Comparison of ENCODE assay signal across 23 cellular contexts in the genomic region with DNA sequence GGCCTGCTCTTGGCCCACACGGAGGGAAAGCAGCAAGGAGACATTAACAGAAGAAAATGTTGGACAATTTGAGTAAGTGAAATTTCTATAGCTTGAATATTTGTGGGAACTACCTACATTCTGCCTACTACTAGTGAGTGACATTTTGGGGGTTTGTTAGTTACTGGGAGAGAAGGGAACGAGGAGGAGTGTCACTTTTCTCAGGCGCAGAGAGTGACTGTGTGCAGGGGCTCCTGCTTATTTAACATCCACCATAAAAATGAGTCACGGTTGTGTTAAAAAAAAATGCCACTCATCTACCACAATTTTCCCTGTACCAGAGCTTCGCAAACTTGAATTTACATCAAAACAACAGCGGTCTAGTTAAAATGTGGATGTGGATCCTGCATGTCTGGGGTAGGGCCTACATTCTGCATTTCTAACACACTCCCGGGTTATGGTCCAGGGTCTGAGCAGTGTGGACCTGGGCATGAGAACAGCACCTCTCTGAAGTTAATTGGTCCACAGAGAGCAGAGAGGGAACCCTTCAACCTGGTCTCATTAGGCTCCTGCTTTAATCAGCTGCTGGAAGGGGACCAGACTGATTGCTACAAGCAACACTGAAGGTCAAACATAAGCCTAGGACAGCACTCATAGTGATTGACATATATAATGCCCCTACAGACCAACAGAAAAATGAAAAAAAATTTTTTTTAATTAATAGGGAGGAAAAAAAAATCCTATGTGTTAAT. TPM values are rescaled to one million over a fixed set of nuclear protein-coding genes. Genes with fewer than 3 reads are reported as not detected.
A peak's percentile ranks its signal among the peaks of the same experiment; 100 is the strongest.
DNase-seq lines count a peak whose midpoint lies in the region; ATAC-seq, FAIRE-seq and TF ChIP-seq lines count a peak whose summit lies in the region.
"Had no signal": no experiment of that assay in that cellular context is flagged by ENCODE, and none has a peak within 500 bp of the region (broad histone marks: within the 10 kb centered on the region; RNA-seq: fewer than 3 reads in every experiment).

No MANE protein-coding gene starts in this region.

- no peak for TF ChIP-seq POLR2A in HepG2 (IDR thresholded peaks at IDR 0.05; ENCODE audit: insufficient read depth in 1 of 2, low read depth in 2 of 2, low read length in 2 of 2)

- H3K27ac ChIP-seq in GM23338 (ENCODE audit: low read depth) (peak overlapping the region; percentile 75), HUES48 (ENCODE audit: low read depth, low read length) (peak overlapping the region; percentile 84), endodermal cell (ENCODE audit: low read depth, low read length) (peak overlapping the region; percentile 89), pancreas (no peak overlapping the region), HepG2 (ENCODE audit: extremely low read length, insufficient read depth, low read length) (no peak overlapping the region)
- H3K27ac ChIP-seq: BLaER1, SK-N-MC had no signal

- intact Hi-C loops in pancreas (cut with DNase I) = loop anchor here in 1 of 3 donors (10.0 kb wide), 1 partner anchor 626 kb away; no protein-coding TSS in a partner anchor
- intact Hi-C loops in HepG2 (cut with micrococcal nuclease; ENCODE audit: unreplicated experiment) = no loop called here

- DNase-seq in GM23338 (ENCODE audit: low spot score) (no peak), endodermal cell (no peak), HT-29 (ENCODE audit: low spot score) (no peak), pancreas (no peak), HepG2 (ENCODE audit: low spot score) (no peak)
- DNase-seq: CD4-positive, alpha-beta T cell; COR-L47; DMS 273 treated with DMSO at 0.1 percent for 48 hours; DMS79 treated with DMSO at 0.1 percent for 48 hours; HCEC 1CT; MG63; NCI-H1417; NCI-H1694 treated with DMSO at 0.1 percent for 48 hours; NCI-H2081 treated with DMSO at 0.1 percent for 48 hours; NCI-H526; SHP77 treated with DMSO at 0.1 percent for 48 hours had no signal

- H3K4me3 ChIP-seq in GM23338 = no peak overlapping the region
- H3K4me3 ChIP-seq in HUES48 (ENCODE audit: low read depth, low read length) = no peak overlapping the region
- H3K4me3 ChIP-seq in endodermal cell (ENCODE audit: low read length) = no peak overlapping the region
- H3K4me3 ChIP-seq in neuron (ENCODE audit: low read length) = peak overlapping the region; percentile 48
- no peak overlapping the region for H3K4me3 ChIP-seq in pancreas
- H3K4me3 ChIP-seq in HepG2 (replicated peaks in 1 of 3; ENCODE audit: insufficient read depth in 1 of 3, low read depth in 2 of 3, low read length in 3 of 3) = no peak overlapping the region
- H3K4me3 ChIP-seq: BLaER1, GM12878, K562, MG63, SK-N-MC had no signal

- POLR2A ChIA-PET in HepG2 (lab: Yijun Ruan, JAX) = no interaction called here

- H3K36me3 Mint-ChIP-seq in GM23338 (ENCODE audit: low read depth) = peaks cover 13% of the 10 kb centered on the region; the same call in 2 of the 3 replicates
- H3K36me3 Mint-ChIP-seq in endodermal cell (ENCODE audit: low read depth) = no peaks in the 10 kb centered on the region

- no peak overlapping the region for H2AFZ ChIP-seq in GM23338
- H2AFZ ChIP-seq in neuron (ENCODE audit: low read depth, low read length) = peak overlapping the region; percentile 50
- no peak overlapping the region for H2AFZ ChIP-seq in HepG2 (ENCODE audit: low read length)

- H3K27ac Mint-ChIP-seq in GM23338 = peak overlapping the region; percentile 94
- H3K27ac Mint-ChIP-seq in endodermal cell = no peak overlapping the region
- H3K27ac Mint-ChIP-seq: CD4-positive, alpha-beta T cell had no signal

- CTCF ChIA-PET in HepG2 (lab: Yijun Ruan, JAX; ENCODE audit: low intra/inter-chr PET ratio, low total read pairs) = no interaction called here

- in situ Hi-C loops in HepG2 (cut with HindIII; ENCODE audit: extremely low pct_ligation_motif_present, low pct_unique_long_range_greater_than_20kb) = loop anchor here (25.0 kb wide), 1 partner anchor 558 kb away; no protein-coding TSS in a partner anchor

- peaks cover 32% of the 10 kb centered on the region for H3K4me1 ChIP-seq in GM23338 (ENCODE audit: insufficient read depth)
- H3K4me1 ChIP-seq in HUES48 (ENCODE audit: control insufficient read depth, insufficient read depth, low read length) = peaks cover 45% of the 10 kb centered on the region
- no peaks in the 10 kb centered on the region for H3K4me1 ChIP-seq in endodermal cell (ENCODE audit: control insufficient read depth, insufficient read depth, low read length)
- peaks cover 39% of the 10 kb centered on the region for H3K4me1 ChIP-seq in neuron (ENCODE audit: insufficient read depth, low read length)
- peaks cover 0 to 3% (median 0%) of the 10 kb centered on the region in 3 donors for H3K4me1 ChIP-seq in pancreas
- H3K4me1 ChIP-seq in HepG2 (ENCODE audit: insufficient read depth, low read length) = no peaks in the 10 kb centered on the region
- H3K4me1 ChIP-seq: BLaER1 had no signal

- 0 out of 2 replicates have a peak, but pooled peaks cover 3% of the 10 kb centered on the region for H3F3A ChIP-seq in GM23338 (replicated peaks; ENCODE audit: low read depth)

- TF ChIP-seq EP300 in HepG2 (IDR thresholded peaks at IDR 0.05; ENCODE audit: low read depth in 2 of 2, low read length in 2 of 2) = no peak
- no peak for TF ChIP-seq EP300 in HepG2 (CRISPR knock-in tag; IDR thresholded peaks at IDR 0.05; ENCODE audit: borderline replicate concordance)

- BruUV-seq in HepG2 (replicated peaks; lab: Mats Ljungman, UMichigan) = no TSS peak

- TF ChIP-seq CTCF in GM23338 (conservative IDR thresholded peaks at IDR 0.05; ENCODE audit: low read depth in 2 of 2) = no peak
- no peak for TF ChIP-seq CTCF in endodermal cell (conservative IDR thresholded peaks at IDR 0.05)
- TF ChIP-seq CTCF in pancreas (IDR thresholded peaks at IDR 0.05) = no peak
- TF ChIP-seq CTCF in HepG2 (CRISPR knock-in tag; IDR thresholded peaks at IDR 0.05) = no peak

- FAIRE-seq in pancreas (lab: Jason Lieb, UNC) (no peak), HepG2 (lab: Jason Lieb, UNC) (no peak)
- FAIRE-seq: GM12878, K562 had no signal

- no peak overlapping the region for H3K9ac ChIP-seq in HUES48 (ENCODE audit: low read depth, low read length)
- no peak overlapping the region for H3K9ac ChIP-seq in endodermal cell (ENCODE audit: extremely low read depth, low read length, poor library complexity, severe bottlenecking)
- H3K9ac ChIP-seq in HepG2 (ENCODE audit: insufficient read depth, low read depth, low read length) = no peak overlapping the region
- H3K9ac ChIP-seq: BLaER1 had no signal

- peaks cover 63% of the 10 kb centered on the region for H3K4me1 Mint-ChIP-seq in GM23338
- peaks cover 12% of the 10 kb centered on the region for H3K4me1 Mint-ChIP-seq in endodermal cell

- no peaks in the 10 kb centered on the region for H3K36me3 ChIP-seq in GM23338 (ENCODE audit: insufficient read depth)
- no peaks in the 10 kb centered on the region for H3K36me3 ChIP-seq in HUES48 (ENCODE audit: control insufficient read depth, insufficient read depth, low read length)
- H3K36me3 ChIP-seq in endodermal cell (ENCODE audit: control insufficient read depth, insufficient read depth, low read length) = no peaks in the 10 kb centered on the region
- no peaks in the 10 kb centered on the region for H3K36me3 ChIP-seq in neuron (ENCODE audit: insufficient read depth, low read length)
- H3K36me3 ChIP-seq in pancreas = peaks cover 0 to 7% (median 0%) of the 10 kb centered on the region in 3 donors
- no peaks in the 10 kb centered on the region for H3K36me3 ChIP-seq in HepG2 (replicated peaks in 1 of 2; ENCODE audit: control insufficient read depth in 1 of 2, insufficient read depth in 2 of 2, low read length in 2 of 2)
- H3K36me3 ChIP-seq: BLaER1, MG63 had no signal

- H3K27me3 Mint-ChIP-seq in GM23338 (ENCODE audit: insufficient read depth, low read depth, poor library complexity) (peaks cover 7% of the 10 kb centered on the region), endodermal cell (ENCODE audit: insufficient read depth) (no peaks in the 10 kb centered on the region)

- H3K4me2 ChIP-seq in GM23338 (peak overlapping the region; percentile 52; the same call in 1 of the 2 replicates), HepG2 (ENCODE audit: low read depth, low read length) (no peak overlapping the region)
- H3K4me2 ChIP-seq: BLaER1 had no signal

- no peaks in the 10 kb centered on the region for H3K79me2 ChIP-seq in GM23338 (replicated peaks; ENCODE audit: insufficient read depth)
- H3K79me2 ChIP-seq in HepG2 (ENCODE audit: insufficient read depth, low read length) = no peaks in the 10 kb centered on the region

- no peak for TF ChIP-seq RAD21 in HepG2 (CRISPR knock-in tag; IDR thresholded peaks at IDR 0.05)

- H3K9me3 ChIP-seq in HUES48 (ENCODE audit: control insufficient read depth, insufficient read depth, low read length) (no peaks in the 10 kb centered on the region), endodermal cell (ENCODE audit: control insufficient read depth, low read length) (no peaks in the 10 kb centered on the region), neuron (ENCODE audit: low read length) (no peaks in the 10 kb centered on the region), pancreas (no peaks in the 10 kb centered on the region), HepG2 (ENCODE audit: low read length) (no peaks in the 10 kb centered on the region)
- H3K9me3 ChIP-seq: BLaER1, MG63 had no signal

- H3K27me3 ChIP-seq in GM23338 (ENCODE audit: insufficient read depth) = no peaks in the 10 kb centered on the region
- no peaks in the 10 kb centered on the region for H3K27me3 ChIP-seq in HUES48 (ENCODE audit: control insufficient read depth, insufficient read depth, low read length)
- H3K27me3 ChIP-seq in endodermal cell (ENCODE audit: control insufficient read depth, insufficient read depth, low read length, poor library complexity, severe bottlenecking) = no peaks in the 10 kb centered on the region
- no peaks in the 10 kb centered on the region for H3K27me3 ChIP-seq in neuron (ENCODE audit: insufficient read depth, low read length)
- no peaks in the 10 kb centered on the region for H3K27me3 ChIP-seq in pancreas
- H3K27me3 ChIP-seq in HepG2 (ENCODE audit: control insufficient read depth in 1 of 2, insufficient read depth in 2 of 2, low read length in 2 of 2) = no peaks in the 10 kb centered on the region
- H3K27me3 ChIP-seq: BLaER1, MG63 had no signal

- no peaks in the 10 kb centered on the region for H3K9me2 ChIP-seq in GM23338 (ENCODE audit: insufficient read depth)

- H3K4me3 Mint-ChIP-seq in GM23338 = no peak overlapping the region
- H3K4me3 Mint-ChIP-seq in endodermal cell = no peak overlapping the region
- H3K4me3 Mint-ChIP-seq: CD4-positive, alpha-beta T cell had no signal

- H3K9me3 Mint-ChIP-seq in GM23338 (no peaks in the 10 kb centered on the region), endodermal cell (no peaks in the 10 kb centered on the region)
- H3K9me3 Mint-ChIP-seq: CD4-positive, alpha-beta T cell had no signal

- H4K20me1 ChIP-seq in GM23338 (replicated peaks; ENCODE audit: insufficient read depth) (no peaks in the 10 kb centered on the region), HepG2 (ENCODE audit: insufficient read depth, low read length) (no peaks in the 10 kb centered on the region)
- H4K20me1 ChIP-seq: BLaER1 had no signal

- ATAC-seq in GM23338 (peak; percentile 25), pancreas (no peak), HepG2 (no peak)
- ATAC-seq: GM12878, K562 had no signal

- WGBS in endodermal cell (ENCODE audit: insufficient coverage in 1 of 2, insufficient read length in 1 of 2), 2 experiments = 81% methylated on average over 7 of the region's 7 CpGs; no CpG with 5 or more reads in 1 of the 2 experiments
- whole genome bisulfite sequencing in pancreas, 2 donors = 91 to 93% methylated on average over 7 of the region's 7 CpGs
- WGBS in HepG2 (ENCODE audit: low lambda C conversion rate) = 31% methylated on average over 7 of the region's 7 CpGs

RNA-seq across cellular contexts. Expression of gene ICA1, which starts 41.4 kb away (rescaled TPM):
- 37.3 and 45.2 TPM in 2 replicates for total RNA-seq in GM23338 (2014; rRNA removed; shearing (Covaris generic))
- 75.4 and 83.7 TPM in 2 replicates for polyA plus RNA-seq in GM23338 (2016; fragmentation: Nextera tagmentation; extraction: Ambion mirVana)
- 10 to 100 TPM; 25.0 to 50.2 TPM for total RNA-seq in endodermal cell
- 5.2 TPM for polyA plus RNA-seq in endodermal cell (2013, experiment 1 of 2)
- 6.5 TPM for polyA plus RNA-seq in endodermal cell (2013, experiment 2 of 2)
- total RNA-seq in HT-29 (2014; rRNA removed; shearing (Covaris generic)) = 15.6 and 22.6 TPM in 2 replicates
- 10 to 100 TPM; 34.8 to 57.4 (median 50.4) TPM for total RNA-seq in pancreas
- 10 to 100 TPM; 35.8 to 74.4 TPM for polyA plus RNA-seq in pancreas
- total RNA-seq in HepG2 (2016; rRNA removed; fragmentation: Illumina TruSeq; extraction: Trizol) = 0.29 TPM in 1 of 2 replicates, not detected in the other
- not detected in 2 replicates for total RNA-seq in HepG2 (2016; cell fraction: cytosol; rRNA removed; fragmentation: Illumina TruSeq; extraction: Trizol; ENCODE audit: low read depth)
- total RNA-seq in HepG2 (2016; cell fraction: insoluble cytoplasmic fraction; rRNA removed; fragmentation: Illumina TruSeq; extraction: Trizol) = 0.24 and 0.68 TPM in 2 replicates
- total RNA-seq in HepG2 (2016; cell fraction: membrane; rRNA removed; fragmentation: Illumina TruSeq; extraction: Trizol) = 0.09 TPM in 1 of 2 replicates, not detected in the other
- total RNA-seq in HepG2 (2016; cell fraction: nucleus; rRNA removed; fragmentation: Illumina TruSeq; extraction: Trizol) = 1.2 TPM in 1 of 2 replicates, not detected in the other
- not detected in 2 replicates for polyA plus RNA-seq in HepG2 (2011; rRNA removed)
- polyA plus RNA-seq in HepG2 (2011; cell fraction: cytosol; rRNA removed) = not detected in 2 replicates
- polyA plus RNA-seq in HepG2 (2011; cell fraction: nucleus; rRNA removed) = not detected in 2 replicates
- polyA plus RNA-seq in HepG2 (2012) = not detected in 2 replicates
- not detected in 2 replicates for polyA plus RNA-seq in HepG2 (2016; cell fraction: cytosol; fragmentation: Illumina TruSeq; extraction: Trizol; ENCODE audit: low read depth)
- polyA plus RNA-seq in HepG2 (2016; cell fraction: insoluble cytoplasmic fraction; fragmentation: Illumina TruSeq; extraction: Trizol; ENCODE audit: low read depth) = not detected in 2 replicates
- polyA plus RNA-seq in HepG2 (2016; cell fraction: membrane; fragmentation: Illumina TruSeq; extraction: Trizol; ENCODE audit: low read depth) = 0.14 TPM in 1 of 2 replicates, not detected in the other
- polyA plus RNA-seq in HepG2 (2016; cell fraction: nucleus; fragmentation: Illumina TruSeq; extraction: Trizol; ENCODE audit: insufficient read depth, low read depth) = not detected in 2 replicates
- polyA minus RNA-seq in HepG2 (2011; rRNA and poly(A)+ RNA removed; ENCODE audit: low replicate concordance) = 1.7 TPM in 1 of 2 replicates, not detected in the other
- not detected in 2 replicates for polyA minus RNA-seq in HepG2 (2011; cell fraction: cytosol; rRNA and poly(A)+ RNA removed)
- polyA minus RNA-seq in HepG2 (2011; cell fraction: nucleus; rRNA and poly(A)+ RNA removed) = not detected in 2 replicates
- total RNA-seq: LHCN-M2 had no signal

Comparison
In these comparisons a context has a peak if more than half of its experiments do, and no peak if none do; other contexts are left out.
1. H3K27ac ChIP-seq: peak in GM23338 (single experiment), HUES48 (single experiment) and endodermal cell (single experiment); none in pancreas (0 of 4) and HepG2 (single experiment).